ENCODE assay signal across 8 cellular contexts in genomic region chr13:29707876-29708543, GRCh38.
DNase-seq lines count a peak whose midpoint lies in the region; ATAC-seq and TF ChIP-seq lines count a peak whose summit lies in the region.

No MANE protein-coding gene starts in this region.

- no peaks in the 10 kb centered on the region for H3K36me3 ChIP-seq in osteoblast (ENCODE audit: insufficient read depth, low read length)

- H3K4me3 Mint-ChIP-seq in activated CD8-positive, alpha-beta T cell treated with anti-CD3 and anti-CD28 coated beads for 36 hours = no peak overlapping the region

- DNase-seq in CD1c-positive myeloid dendritic cell (ENCODE audit: extremely low spot score) = peak; percentile 29
- DNase-seq in NCI-H526 (lab: John Stamatoyannopoulos, UW) = peak; percentile 59 to 92
- peak; percentile 61 for DNase-seq in activated CD8-positive, alpha-beta T cell treated with anti-CD3 and anti-CD28 coated beads for 36 hours
- DNase-seq in osteoblast (ENCODE audit: insufficient read length, low spot score, missing footprints) = no peak

- H3K9me3 Mint-ChIP-seq in activated CD8-positive, alpha-beta T cell treated with anti-CD3 and anti-CD28 coated beads for 36 hours = no peaks in the 10 kb centered on the region

- no peak overlapping the region for H3K27ac ChIP-seq in osteoblast (ENCODE audit: low read depth, low read length)

- H3K4me1 ChIP-seq in osteoblast (ENCODE audit: insufficient read depth, low read length) = peaks cover 8% of the 10 kb centered on the region

- peaks cover 8% of the 10 kb centered on the region for H3K27me3 ChIP-seq in osteoblast (ENCODE audit: insufficient read depth, low read length)

- peak; percentile 70 for TF ChIP-seq CTCF in activated CD8-positive, alpha-beta T cell treated with anti-CD3 and anti-CD28 coated beads for 36 hours (IDR thresholded peaks at IDR 0.05)
- peak; percentile 93 for TF ChIP-seq CTCF in osteoblast (IDR thresholded peaks at IDR 0.05; ENCODE audit: extremely low read depth, low read depth, low read length)

- no peaks in the 10 kb centered on the region for H3K79me2 ChIP-seq in osteoblast (ENCODE audit: insufficient read depth, low read length)

- no peak overlapping the region for H2AFZ ChIP-seq in osteoblast (ENCODE audit: low read length)

- H3K27ac Mint-ChIP-seq in activated CD8-positive, alpha-beta T cell treated with anti-CD3 and anti-CD28 coated beads for 36 hours = no peak overlapping the region

- H3K27me3 Mint-ChIP-seq in activated CD8-positive, alpha-beta T cell treated with anti-CD3 and anti-CD28 coated beads for 36 hours = peaks cover 9% of the 10 kb centered on the region

- H3K4me1 Mint-ChIP-seq in activated CD8-positive, alpha-beta T cell treated with anti-CD3 and anti-CD28 coated beads for 36 hours (ENCODE audit: low read depth) = no peaks in the 10 kb centered on the region

- intact Hi-C loops in activated CD8-positive, alpha-beta T cell treated with anti-CD3 and anti-CD28 coated beads for 36 hours (cut with micrococcal nuclease) = no loop called here

- CTCF ChIA-PET in activated CD8-positive, alpha-beta T cell treated with anti-CD3 and anti-CD28 coated beads for 36 hours (lab: Charles Lee) = interaction anchor here (0.6 to 5.1 kb wide), 12 partner anchors 28 to 344 kb away, joined by 3 to 37 read pairs (median 4); no protein-coding TSS in a partner anchor

- no peaks in the 10 kb centered on the region for H3K9me3 ChIP-seq in osteoblast (ENCODE audit: low read depth, low read length)

- ATAC-seq in GM21381 (IDR thresholded peaks at IDR 0.05; ENCODE audit: unreplicated experiment) (peak; percentile 69), esophagus mucosa (peak; percentile 83), HG03460 (IDR thresholded peaks at IDR 0.05; ENCODE audit: unreplicated experiment) (no peak), HG03520 (IDR thresholded peaks at IDR 0.05; ENCODE audit: unreplicated experiment) (no peak)
- ATAC-seq in activated CD8-positive, alpha-beta T cell treated with anti-CD3 and anti-CD28 coated beads for 36 hours = peak; percentile 95

- H3K4me3 ChIP-seq in osteoblast (ENCODE audit: insufficient read depth, low read length) = no peak overlapping the region

- POLR2A ChIA-PET in activated CD8-positive, alpha-beta T cell treated with anti-CD3 and anti-CD28 coated beads for 36 hours (lab: Charles Lee) = no interaction called here

- no peaks in the 10 kb centered on the region for H3K36me3 Mint-ChIP-seq in activated CD8-positive, alpha-beta T cell treated with anti-CD3 and anti-CD28 coated beads for 36 hours (ENCODE audit: low read depth)

- H4K20me1 ChIP-seq in osteoblast (ENCODE audit: insufficient read depth, low read length) = no peaks in the 10 kb centered on the region

- H3K4me2 ChIP-seq in osteoblast (ENCODE audit: insufficient read depth, low read length) = no peak overlapping the region

Comparison
In these comparisons a context has a peak if more than half of its experiments do, and no peak if none do; other contexts are left out.
1. ATAC-seq: peak in GM21381 (single experiment), activated CD8-positive, alpha-beta T cell treated with anti-CD3 and anti-CD28 coated beads for 36 hours (single experiment) and esophagus mucosa (single experiment); none in HG03460 (single experiment) and HG03520 (single experiment).